ENCODE assay signal across 9 cellular contexts in genomic region chr6:6712258-6712978, GRCh38.
DNase-seq lines count a peak whose midpoint lies in the region; ATAC-seq, FAIRE-seq and TF ChIP-seq lines count a peak whose summit lies in the region.
"Had no signal": no experiment of that assay in that cellular context is flagged by ENCODE, and none has a peak within 500 bp of the region (broad histone marks: within the 10 kb centered on the region; RNA-seq: fewer than 3 reads in every experiment).

No MANE protein-coding gene starts in this region.

- intact Hi-C loops in GM12878 (cut with micrococcal nuclease; ENCODE audit: unreplicated experiment) = no loop called here

- WGBS in GM12878 (ENCODE audit: insufficient coverage, insufficient replicate concordance, low lambda C conversion rate, missing lambda C conversion rate) = 44% methylated on average over 15 of the region's 15 CpGs

- in situ Hi-C loops in GM13976 (cut with MboI; ENCODE audit: low sequenced_read_pairs, unreplicated experiment) = no loop called here
- in situ Hi-C loops in GM12878 (cut with MboI) = no loop called here

- TF ChIP-seq CTCF in GM13976 (IDR thresholded peaks at IDR 0.05; ENCODE audit: borderline replicate concordance, control extremely low read depth, extremely low read depth, insufficient read depth, missing control alignments) (no peak), GM12878 (IDR thresholded peaks at IDR 0.05 in 2 of 3, conservative IDR thresholded peaks at IDR 0.05 in 1 of 3; ENCODE audit: control insufficient read depth in 2 of 3, extremely low read depth in 1 of 3, insufficient read depth in 1 of 3, low read depth in 3 of 3, low read length in 3 of 3) (peak in 1 of 3 experiments; percentile 11; a peak in 1 of 6 replicates)

- H2AFZ ChIP-seq in GM12878 (ENCODE audit: control insufficient read depth, low read depth, low read length) = peak overlapping the region; percentile 62

- H3K36me3 ChIP-seq in GM12878 (ENCODE audit: control insufficient read depth in 2 of 2, insufficient read depth in 2 of 2, low read length in 1 of 2) = no peaks in the 10 kb centered on the region

- no peaks in the 10 kb centered on the region for H3K79me2 ChIP-seq in GM12878 (ENCODE audit: control insufficient read depth, insufficient read depth, low read length)

- TF ChIP-seq EP300 in GM12878 (IDR thresholded peaks at IDR 0.05; ENCODE audit: borderline replicate concordance in 1 of 2, control insufficient read depth in 1 of 2, low read depth in 2 of 2, low read length in 2 of 2) = no peak

- ATAC-seq in GM12878 (peak; percentile 25; the same call in 2 of the 3 replicates), HG02938 (IDR thresholded peaks at IDR 0.05; ENCODE audit: unreplicated experiment) (no peak), GM18870 (IDR thresholded peaks at IDR 0.05; ENCODE audit: unreplicated experiment) (no peak)

- CTCF ChIA-PET in GM12878 (lab: Yijun Ruan, JAX) = interaction anchor here (0.7 to 2.0 kb wide), 5 partner anchors 10 to 74 kb away, joined by 3 to 5 read pairs (median 3); no protein-coding TSS in a partner anchor

- TF ChIP-seq RAD21 in GM12878 (IDR thresholded peaks at IDR 0.05; ENCODE audit: insufficient read depth, low read depth, low read length) = 0 out of 2 replicates have a peak, but pooled peaks have one; percentile 23

- POLR2A ChIA-PET in GM12878 (lab: Charles Lee) = interaction anchor here (0.6 to 1.4 kb wide), 2 partner anchors 10 to 767 kb away, joined by 3 read pairs; no protein-coding TSS in a partner anchor

- BruUV-seq in GM12878 (replicated peaks; lab: Mats Ljungman, UMichigan) = no TSS peak

- 0 out of 2 replicates have a peak overlapping the region, but pooled peaks have one; percentile 1 for H3K4me3 ChIP-seq in Jurkat, Clone E6-1 (ENCODE audit: low read length)
- no peak overlapping the region for H3K4me3 ChIP-seq in GM12878
- H3K4me3 ChIP-seq: SK-N-MC had no signal

- peaks cover 23% of the 10 kb centered on the region for H3K4me1 ChIP-seq in GM12878 (ENCODE audit: control insufficient read depth, insufficient read depth, low read length)

- SMC1A ChIA-PET in GM12878 (lab: Charles Lee; ENCODE audit: uncharacterized antibody, unreplicated experiment) = interaction anchor here (0.5 to 2.6 kb wide), 8 partner anchors 8 to 531 kb away, joined by 3 to 10 read pairs (median 4); no protein-coding TSS in a partner anchor

- no peaks in the 10 kb centered on the region for H4K20me1 ChIP-seq in GM12878 (ENCODE audit: control insufficient read depth, insufficient read depth)

- no peak overlapping the region for H3K9ac ChIP-seq in GM12878 (ENCODE audit: control insufficient read depth, insufficient read depth, low read length)

- RAD21 ChIA-PET in GM12878 (lab: Charles Lee; ENCODE audit: unreplicated experiment) = interaction anchor here (0.8 kb wide), 1 partner anchor 35 kb away, joined by 4 read pairs; no protein-coding TSS in a partner anchor

- no peaks in the 10 kb centered on the region for H3K9me3 ChIP-seq in GM12878 (replicated peaks; ENCODE audit: control insufficient read depth, insufficient read depth, low read length)

- DNase-seq in GM13976 (ENCODE audit: low spot score) (peak; percentile 45), GM12878 (ENCODE audit: low read depth, low spot score) (no peak), myocyte (ENCODE audit: low read depth) (peak; percentile 80), NCI-H510A treated with DMSO at 0.1 percent for 48 hours (lab: John Stamatoyannopoulos, UW) (no peak)
- no peak for DNase-seq in Jurkat, Clone E6-1 (ENCODE audit: low read depth, low spot score)
- no peak for DNase-seq in central memory CD4-positive, alpha-beta T cell

- TF ChIP-seq POLR2A in GM12878 (IDR thresholded peaks at IDR 0.05; ENCODE audit: low read depth, low read length) = no peak

- H3K27ac ChIP-seq in GM12878 (ENCODE audit: control insufficient read depth, insufficient read depth) = 0 out of 2 replicates have a peak overlapping the region, but pooled peaks have one; percentile 10

- FAIRE-seq in GM12878 (lab: Jason Lieb, UNC) = no peak

- H3K27me3 ChIP-seq in GM12878 (replicated peaks in 1 of 2; ENCODE audit: control insufficient read depth in 2 of 2, insufficient read depth in 2 of 2, low read length in 1 of 2) = no peaks in the 10 kb centered on the region

- H3K4me2 ChIP-seq in GM12878 (ENCODE audit: control insufficient read depth, insufficient read depth) = peak overlapping the region; percentile 61

TF ChIP-seq in GM12878, 131 proteins besides CTCF, POLR2A, EP300 and RAD21 (continues in another document):
- TF ChIP-seq SREBF1 (IDR thresholded peaks at IDR 0.05; ENCODE audit: low read length) (no peak), KAT2A (conservative IDR thresholded peaks at IDR 0.05; ENCODE audit: control insufficient read depth, low read depth, low read length) (no peak), RELB (IDR thresholded peaks at IDR 0.05; ENCODE audit: low read depth) (no peak), ZNF217 (IDR thresholded peaks at IDR 0.05) (no peak), POLR2AphosphoS2 (IDR thresholded peaks at IDR 0.05; ENCODE audit: low read depth, low read length) (no peak), HSF1 (IDR thresholded peaks at IDR 0.05; ENCODE audit: low read depth, low read length) (no peak), RUNX3 (IDR thresholded peaks at IDR 0.05; ENCODE audit: low read length) (no peak), STAT3 (IDR thresholded peaks at IDR 0.05; ENCODE audit: low read depth, low read length) (no peak), REST (IDR thresholded peaks at IDR 0.05; ENCODE audit: low read depth, low read length) (no peak), SIX5 (IDR thresholded peaks at IDR 0.05; ENCODE audit: low read depth, low read length, severe bottlenecking) (no peak), CBX3 (IDR thresholded peaks at IDR 0.05; ENCODE audit: borderline replicate concordance, low read depth) (no peak), TCF7 (IDR thresholded peaks at IDR 0.05; ENCODE audit: borderline replicate concordance) (no peak), CBFB (IDR thresholded peaks at IDR 0.05; ENCODE audit: low read depth) (no peak), PML (IDR thresholded peaks at IDR 0.05; ENCODE audit: low read length) (no peak), CHD1 (IDR thresholded peaks at IDR 0.05; ENCODE audit: low read depth, low read length) (no peak), RBBP5 (conservative IDR thresholded peaks at IDR 0.05) (no peak), CREM (IDR thresholded peaks at IDR 0.05; ENCODE audit: low read depth) (no peak)

Comparison
In these comparisons a context has a peak if more than half of its experiments do, and no peak if none do; other contexts are left out.
1. DNase-seq: peak in GM13976 (single experiment) and myocyte (single experiment); none in Jurkat, Clone E6-1 (single experiment), GM12878 (single experiment), NCI-H510A treated with DMSO at 0.1 percent for 48 hours (single experiment) and central memory CD4-positive, alpha-beta T cell (single experiment).